Comparison of ENCODE assay signal across 27 cellular contexts in genomic region chr12:99946131-99946530, GRCh38.
"Had no signal": no experiment of that assay in that cellular context is flagged by ENCODE, and none has a peak within 500 bp of the region (broad histone marks: within the 10 kb centered on the region; RNA-seq: fewer than 3 reads in every experiment).

No MANE protein-coding gene starts in this region.

- H3K27ac ChIP-seq: stomach, suprapubic skin, testis, thoracic aorta, thyroid gland, tibial artery, tibial nerve, transverse colon, upper lobe of left lung, upper lobe of right lung, uterus, vagina had no signal

- H3K4me1 ChIP-seq: stomach, suprapubic skin, testis, thyroid gland, tibial artery, tibial nerve, transverse colon, upper lobe of left lung, upper lobe of right lung, uterus, vagina had no signal

- H3K4me3 ChIP-seq: stomach, suprapubic skin, testis, thoracic aorta, thyroid gland, tibial artery, tibial nerve, transverse colon, upper lobe of left lung, upper lobe of right lung, uterus, vagina had no signal

- H3K4me3 Mint-ChIP-seq: stimulated activated effector memory CD8-positive, alpha-beta T cell treated with anti-CD3 and anti-CD28 coated beads, Interleukin-12 subunit alpha, Interleukin-12 subunit beta, amount 100 ng/mL, for 72 hours; stimulated activated naive B cell treated with anti-CD40 and anti-IgM and Interleukin-4, amounts not matched to agents 10 μg/mL and 1 μg/mL and 100 μg/mL, for 72 hours; stimulated activated naive CD8-positive, alpha-beta T cell treated with anti-CD3 and anti-CD28 coated beads, Interleukin-15, amount 100 ng/mL, for 72 hours; stimulated activated naive CD8-positive, alpha-beta T cell treated with anti-CD3 and anti-CD28 coated beads, Interleukin-15, Interleukin-2, amounts not matched to agents 100 ng/mL and 50 ng/mL, for 24 hours; type B pancreatic cell had no signal

- H3K4me1 Mint-ChIP-seq: stimulated activated effector memory CD8-positive, alpha-beta T cell treated with anti-CD3 and anti-CD28 coated beads, Interleukin-12 subunit alpha, Interleukin-12 subunit beta, amount 100 ng/mL, for 72 hours; stimulated activated naive B cell treated with anti-CD40 and anti-IgM and Interleukin-4, amounts not matched to agents 10 μg/mL and 1 μg/mL and 100 μg/mL, for 72 hours; stimulated activated naive CD8-positive, alpha-beta T cell treated with anti-CD3 and anti-CD28 coated beads, Interleukin-15, amount 100 ng/mL, for 72 hours had no signal

- H3K36me3 Mint-ChIP-seq: stimulated activated effector memory CD8-positive, alpha-beta T cell treated with anti-CD3 and anti-CD28 coated beads, Interleukin-12 subunit alpha, Interleukin-12 subunit beta, amount 100 ng/mL, for 72 hours; stimulated activated naive B cell treated with anti-CD40 and anti-IgM and Interleukin-4, amounts not matched to agents 10 μg/mL and 1 μg/mL and 100 μg/mL, for 72 hours; type B pancreatic cell had no signal

- H3K27me3 Mint-ChIP-seq: stimulated activated naive CD8-positive, alpha-beta T cell treated with anti-CD3 and anti-CD28 coated beads, Interleukin-15, Interleukin-2, amounts not matched to agents 100 ng/mL and 50 ng/mL, for 24 hours; type B pancreatic cell had no signal

- H3K36me3 ChIP-seq: stomach, suprapubic skin, thoracic aorta, thyroid gland, tibial artery, tibial nerve, transverse colon, upper lobe of left lung, upper lobe of right lung, uterus, vagina had no signal

- H3K27ac Mint-ChIP-seq: stimulated activated effector memory CD8-positive, alpha-beta T cell treated with anti-CD3 and anti-CD28 coated beads, Interleukin-12 subunit alpha, Interleukin-12 subunit beta, amount 100 ng/mL, for 72 hours; stimulated activated naive B cell treated with anti-CD40 and anti-IgM and Interleukin-4, amounts not matched to agents 10 μg/mL and 1 μg/mL and 100 μg/mL, for 72 hours; stimulated activated naive CD8-positive, alpha-beta T cell treated with anti-CD3 and anti-CD28 coated beads, Interleukin-15, amount 100 ng/mL, for 72 hours; stimulated activated naive CD8-positive, alpha-beta T cell treated with anti-CD3 and anti-CD28 coated beads, Interleukin-15, Interleukin-2, amounts not matched to agents 100 ng/mL and 50 ng/mL, for 24 hours; type B pancreatic cell had no signal

- H3K27me3 ChIP-seq: stomach, suprapubic skin, testis, thyroid gland, tibial artery, tibial nerve, transverse colon, upper lobe of left lung, upper lobe of right lung, uterus, vagina had no signal

- H3K9me3 ChIP-seq: stomach, suprapubic skin, testis, thoracic aorta, thyroid gland, tibial artery, transverse colon, upper lobe of left lung, upper lobe of right lung, uterus, vagina had no signal

- DNase-seq: stimulated activated CD4-positive, alpha-beta T cell treated with anti-CD3 and anti-CD28 coated beads, Interleukin-2, amount 100 ng/mL, for 24 hours; stimulated activated CD4-positive, alpha-beta T cell treated with anti-CD3 and anti-CD28 coated beads, Interleukin-2, amount 100 ng/mL, for 48 hours; stimulated activated CD4-positive, alpha-beta T cell treated with anti-CD3 and anti-CD28 coated beads, Interleukin-4, amount 100 ng/mL, for 1 hour; stimulated activated CD4-positive, alpha-beta T cell treated with anti-CD3 and anti-CD28 coated beads, Interleukin-4, amount 100 ng/mL, for 24 hours; stimulated activated CD4-positive, alpha-beta T cell treated with anti-CD3 and anti-CD28 coated beads, Interleukin-4, amount 100 ng/mL, for 4 hours; stimulated activated CD8-positive, alpha-beta memory T cell treated with anti-CD3 and anti-CD28 coated beads, Interleukin-4, amount 100 ng/mL, for 48 hours; stimulated activated naive B cell treated with anti-CD40 and anti-IgM and Interleukin-4, amounts not matched to agents 10 μg/mL and 1 μg/mL and 100 μg/mL, for 72 hours; stimulated activated naive CD4-positive, alpha-beta T cell; stimulated activated naive CD4-positive, alpha-beta T cell treated with Interleukin-2 at 50 U/mL for 16 hours; stimulated activated naive CD8-positive, alpha-beta T cell treated with anti-CD3 and anti-CD28 coated beads, Interleukin-15, amount 100 ng/mL, for 72 hours; stimulated activated naive CD8-positive, alpha-beta T cell treated with anti-CD3 and anti-CD28 coated beads, Interleukin-15, Interleukin-2, amounts not matched to agents 100 U/mL and 50 U/mL, for 24 hours; stomach; substantia nigra; testis; thyroid gland; tibial artery; transverse colon; upper lobe of left lung; upper lobe of right lung; uterus had no signal

- H3K9me3 Mint-ChIP-seq: stimulated activated naive B cell treated with anti-CD40 and anti-IgM and Interleukin-4, amounts not matched to agents 10 μg/mL and 1 μg/mL and 100 μg/mL, for 72 hours; stimulated activated naive CD8-positive, alpha-beta T cell treated with anti-CD3 and anti-CD28 coated beads, Interleukin-15, amount 100 ng/mL, for 72 hours; stimulated activated naive CD8-positive, alpha-beta T cell treated with anti-CD3 and anti-CD28 coated beads, Interleukin-15, Interleukin-2, amounts not matched to agents 100 ng/mL and 50 ng/mL, for 24 hours; type B pancreatic cell had no signal

- ATAC-seq: stimulated activated effector memory CD8-positive, alpha-beta T cell treated with anti-CD3 and anti-CD28 coated beads, Interleukin-12 subunit alpha, Interleukin-12 subunit beta, amount 100 ng/mL, for 72 hours; stimulated activated naive B cell treated with anti-CD40 and anti-IgM and Interleukin-4, amounts not matched to agents 10 μg/mL and 1 μg/mL and 100 μg/mL, for 72 hours; stimulated activated naive CD8-positive, alpha-beta T cell treated with anti-CD3 and anti-CD28 coated beads, Interleukin-15, amount 100 ng/mL, for 72 hours; stimulated activated naive CD8-positive, alpha-beta T cell treated with anti-CD3 and anti-CD28 coated beads, Interleukin-15, Interleukin-2, amounts not matched to agents 100 U/mL and 50 U/mL, for 24 hours; upper lobe of right lung had no signal
